8 cellular contexts compared by ENCODE assay signal in genomic region chr19:10565567-10566407, GRCh38.
A peak's percentile ranks its signal among the peaks of the same experiment; 100 is the strongest.
DNase-seq lines count a peak whose midpoint lies in the region; ATAC-seq and TF ChIP-seq lines count a peak whose summit lies in the region.

Gene KRI1 (minus strand): TSS chr19:10566010. CDS start chr19:10565999, 11 bp downstream.

- peak; percentile 46 for ATAC-seq in HG03280 (IDR thresholded peaks at IDR 0.05; ENCODE audit: unreplicated experiment)

- peak within 1 kb of the TSS; percentile 93 for H3K27ac ChIP-seq in caudate nucleus (ENCODE audit: low read depth, low read length)

- TF ChIP-seq POLR2A in GM18951 (IDR thresholded peaks at IDR 0.05; ENCODE audit: extremely low read depth, insufficient read depth, insufficient read length): peak; percentile 90

- in situ Hi-C loops in GM18951 (cut with MboI; ENCODE audit: low sequenced_read_pairs, unreplicated experiment): no loop called here

- DNase-seq in AG09319 (ENCODE audit: extremely low read depth, low read depth): peak; percentile 95
- peak; percentile 93 for DNase-seq in NCI-H345 treated with DMSO at 0.1 percent for 48 hours (lab: John Stamatoyannopoulos, UW; ENCODE audit: unreplicated experiment)
- DNase-seq in activated CD4-positive, CD25-positive, alpha-beta regulatory T cell (lab: John Stamatoyannopoulos, UW): peak; percentile 92 to 99 (median 95)
- DNase-seq in caudate nucleus (lab: John Stamatoyannopoulos, UW): peak; percentile 44 to 98 (median 95)
- peak; percentile 98 for DNase-seq in islet precursor cell
- DNase-seq in stimulated activated CD4-positive, alpha-beta T cell treated with anti-CD3 and anti-CD28 coated beads, Interleukin-12 subunit alpha, Interleukin-12 subunit beta, amount 100 ng/mL, for 4 hours: peak; percentile 98

- no peak; the same call in 1 of the 2 replicates for TF ChIP-seq CTCF in AG09319 (IDR thresholded peaks at IDR 0.05; ENCODE audit: low read depth, low read length)

Comparison
In these comparisons a context has a peak if more than half of its experiments do, and no peak if none do; other contexts are left out.
1. Peak in every context shown above with its lines: DNase-seq, ATAC-seq and H3K27ac ChIP-seq.